5 cellular contexts compared by ENCODE assay signal in the genomic region with DNA sequence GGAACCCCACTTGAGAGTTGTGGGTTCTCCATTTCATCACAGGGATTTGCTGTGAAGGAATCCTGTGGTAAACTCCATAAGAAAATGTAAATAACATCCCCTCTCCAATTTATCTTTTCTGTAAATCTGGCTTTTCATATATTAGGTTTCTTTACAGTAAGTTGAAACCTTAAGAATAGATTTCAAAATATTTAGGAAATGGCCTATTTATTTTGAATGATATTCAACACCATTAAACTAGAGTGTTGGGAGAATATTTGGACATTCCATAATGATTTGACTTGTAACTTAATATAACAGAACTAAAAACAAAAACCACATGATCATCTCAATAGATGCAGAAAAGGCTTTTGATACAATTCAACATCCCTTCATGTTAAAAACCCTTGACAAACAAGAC.
"Had no signal": no experiment of that assay in that cellular context is flagged by ENCODE, and none has a peak within 500 bp of the region (broad histone marks: within the 10 kb centered on the region; RNA-seq: fewer than 3 reads in every experiment).

No MANE protein-coding gene starts in this region.

- H3K9ac ChIP-seq: KMS-11 had no signal

- H3K4me2 ChIP-seq: GM23338, KMS-11 had no signal

- H3K4me3 ChIP-seq: GM23338 had no signal

- H3K27ac ChIP-seq: KMS-11 had no signal

- H2AFZ ChIP-seq: GM23338 had no signal

- ATAC-seq: GM23338 had no signal

- DNase-seq: H9, HCEC 1CT, KBM-7 had no signal
